In genomic region chr16:15924996-15925395, GRCh38 we compare ENCODE assay signal across 27 cellular contexts.
"Had no signal": no experiment of that assay in that cellular context is flagged by ENCODE, and none has a peak within 500 bp of the region (broad histone marks: within the 10 kb centered on the region; RNA-seq: fewer than 3 reads in every experiment).

No MANE protein-coding gene starts in this region.

- H3K9me3 Mint-ChIP-seq: immature natural killer cell; naive thymus-derived CD8-positive, alpha-beta T cell; nephron progenitor cell had no signal

- H3K4me1 Mint-ChIP-seq: immature natural killer cell; naive thymus-derived CD8-positive, alpha-beta T cell had no signal

- H3K27ac Mint-ChIP-seq: immature natural killer cell; naive thymus-derived CD8-positive, alpha-beta T cell; nephron progenitor cell; progenitor cell of endocrine pancreas had no signal

- H3K27me3 ChIP-seq: pancreas, stomach, testis, tibial nerve, upper lobe of left lung, uterus had no signal

- FAIRE-seq: colon, frontal cortex, pancreas had no signal

- ATAC-seq: left colon; left ventricle myocardium superior; lower lobe of right lung; naive thymus-derived CD8-positive, alpha-beta T cell; pancreas; sciatic nerve had no signal

- H3K4me3 Mint-ChIP-seq: immature natural killer cell; naive thymus-derived CD8-positive, alpha-beta T cell; nephron progenitor cell had no signal

- H3K9me3 ChIP-seq: lower lobe of right lung, pancreas, stomach, testis, tibial nerve, upper lobe of left lung, uterus had no signal

- DNase-seq: dorsolateral prefrontal cortex; effector CD4-positive, alpha-beta T cell; hypothalamus; immature natural killer cell; islet precursor cell; kidney glomerular epithelial cell; left colon; left ventricle myocardium superior; lower lobe of right lung; naive thymus-derived CD8-positive, alpha-beta T cell; nephron progenitor cell; pancreas; stimulated activated CD4-positive, alpha-beta T cell treated with anti-CD3 and anti-CD28 coated beads, Interleukin-12 subunit alpha, Interleukin-12 subunit beta, amount 100 ng/mL, for 4 hours; stimulated activated CD4-positive, alpha-beta T cell treated with anti-CD3 and anti-CD28 coated beads, Interleukin-1b, Interleukin-23, amount 100 ng/mL, for 48 hours; stimulated activated CD4-positive, alpha-beta T cell treated with anti-CD3 and anti-CD28 coated beads, Interleukin-4, amount 100 ng/mL, for 1 hour; stimulated activated CD8-positive, alpha-beta memory T cell treated with anti-CD3 and anti-CD28 coated beads, Interleukin-4, amount 100 ng/mL, for 48 hours; stimulated activated naive CD4-positive, alpha-beta T cell treated with Interleukin-2 at 50 U/mL for 16 hours; stomach; upper lobe of left lung; uterus had no signal

- H3K27me3 Mint-ChIP-seq: naive thymus-derived CD8-positive, alpha-beta T cell had no signal

- H3K4me3 ChIP-seq: dorsolateral prefrontal cortex, lower lobe of right lung, pancreas, smooth muscle cell, stomach, testis, tibial nerve, upper lobe of left lung, uterus had no signal

- H3K4me2 ChIP-seq: smooth muscle cell had no signal

- H3K36me3 Mint-ChIP-seq: immature natural killer cell; naive thymus-derived CD8-positive, alpha-beta T cell had no signal

- H3K36me3 ChIP-seq: lower lobe of right lung, pancreas, stomach, tibial nerve, upper lobe of left lung, uterus had no signal

- H3K27ac ChIP-seq: dorsolateral prefrontal cortex, lower lobe of right lung, pancreas, stomach, testis, tibial nerve, upper lobe of left lung, uterus had no signal

- H3K4me1 ChIP-seq: lower lobe of right lung, pancreas, stomach, testis, tibial nerve, upper lobe of left lung, uterus had no signal
